ENCODE assay signal across 9 cellular contexts in the genomic region with DNA sequence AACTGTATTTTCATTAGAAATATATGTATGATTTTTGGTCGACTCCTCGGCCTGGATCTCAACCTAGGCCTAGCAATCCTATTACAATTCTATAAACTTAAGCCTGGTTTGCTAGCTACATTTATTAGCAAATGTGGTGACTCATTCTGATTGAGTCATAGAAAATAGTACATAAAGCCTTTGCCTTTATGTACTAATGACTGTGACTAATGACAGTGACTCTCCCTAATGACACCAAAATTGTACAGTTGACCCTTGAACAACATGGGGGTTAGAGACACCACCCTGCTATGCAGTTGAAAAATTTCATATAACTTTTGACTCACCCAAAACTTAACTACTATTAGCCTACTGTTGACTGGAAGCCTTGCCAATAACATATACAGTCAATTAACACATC.
DNase-seq lines count a peak whose midpoint lies in the region; ATAC-seq, FAIRE-seq and TF ChIP-seq lines count a peak whose summit lies in the region.
"Had no signal": no experiment of that assay in that cellular context is flagged by ENCODE, and none has a peak within 500 bp of the region (broad histone marks: within the 10 kb centered on the region; RNA-seq: fewer than 3 reads in every experiment).

No MANE protein-coding gene starts in this region.

- CTCF ChIA-PET in A549 (lab: Yijun Ruan, JAX) = no interaction called here
- CTCF ChIA-PET in GM10248 (lab: Yijun Ruan, JAX) = no interaction called here

- no peak for TF ChIP-seq EP300 in A549 (IDR thresholded peaks at IDR 0.05)

- DNase-seq in A549 (ENCODE audit: low read depth in 1 of 2, low spot score in 1 of 2) (peak; percentile 44 to 70), HCEC 1CT (peak; percentile 93), T1000 (lab: John Stamatoyannopoulos, UW) (peak; percentile 21), fibroblast of the aortic adventitia (ENCODE audit: low read depth) (peak; percentile 45), GM10248 (ENCODE audit: extremely low spot score) (no peak)

- H3K4me3 ChIP-seq in A549 (no peak overlapping the region), fibroblast of the aortic adventitia (ENCODE audit: low read depth, low read length) (no peak overlapping the region)
- H3K4me3 ChIP-seq: BLaER1 had no signal

- TF ChIP-seq CTCF in A549 (IDR thresholded peaks at IDR 0.05) (no peak), fibroblast of the aortic adventitia (IDR thresholded peaks at IDR 0.05; ENCODE audit: insufficient read depth, low read length) (no peak), GM10248 (IDR thresholded peaks at IDR 0.05; ENCODE audit: control extremely low read depth, extremely low read depth, low read depth, missing control alignments) (no peak)

- TF ChIP-seq POLR2A in A549 (IDR thresholded peaks at IDR 0.05; ENCODE audit: low read length) = no peak

- 32% methylated on average over 2 of the region's 2 CpGs for WGBS in A549 (ENCODE audit: missing lambda C conversion rate)

- POLR2A ChIA-PET in A549 (lab: Yijun Ruan, JAX) = no interaction called here
- POLR2A ChIA-PET in GM10248 (lab: Yijun Ruan, JAX) = no interaction called here

- H3K4me2 ChIP-seq in A549 = peak overlapping the region; percentile 56
- H3K4me2 ChIP-seq: BLaER1 had no signal

- H3K27ac ChIP-seq in A549 = peak overlapping the region in 1 of 2 experiments; percentile 21; a peak in 2 of 6 replicates
- H3K27ac ChIP-seq: BLaER1 had no signal

- no peak for TF ChIP-seq RAD21 in A549 (conservative IDR thresholded peaks at IDR 0.05 in 1 of 2, IDR thresholded peaks at IDR 0.05 in 1 of 2)

- H3K9me3 ChIP-seq in A549 = peaks cover 5% of the 10 kb centered on the region; the same call in 1 of the 3 replicates

- peaks cover 15% of the 10 kb centered on the region for H3K4me1 ChIP-seq in A549

- ATAC-seq in A549 (peak; percentile 50 to 76; a peak in 5 of 6 replicates), HG02798 (IDR thresholded peaks at IDR 0.05; ENCODE audit: poor library complexity, unreplicated experiment) (no peak), GM21619 (IDR thresholded peaks at IDR 0.05; ENCODE audit: unreplicated experiment) (no peak), GM21447 (IDR thresholded peaks at IDR 0.05; ENCODE audit: unreplicated experiment) (no peak)

- no peak for FAIRE-seq in A549 (lab: Jason Lieb, UNC)

TF ChIP-seq in A549, 52 proteins besides CTCF, POLR2A, EP300 and RAD21:
- TF ChIP-seq CBX8 (IDR thresholded peaks at IDR 0.05) (no peak), PBX3 (IDR thresholded peaks at IDR 0.05) (no peak), GATA3 (IDR thresholded peaks at IDR 0.05; ENCODE audit: borderline replicate concordance) (peak; percentile 58; the same call in 1 of the 2 replicates), MAFK (IDR thresholded peaks at IDR 0.05; ENCODE audit: partially characterized antibody) (no peak), MAX (IDR thresholded peaks at IDR 0.05) (no peak), NR3C1 (IDR thresholded peaks at IDR 0.05) (no peak), MAZ (IDR thresholded peaks at IDR 0.05; ENCODE audit: borderline replicate concordance, low read depth, low read length) (no peak), FOSL2 (IDR thresholded peaks at IDR 0.05) (peak; percentile 91), FOSL2 (CRISPR knock-in tag; IDR thresholded peaks at IDR 0.05) (peak; percentile 97), KDM5A (IDR thresholded peaks at IDR 0.05) (no peak), HOXA7 (CRISPR knock-in tag; IDR thresholded peaks at IDR 0.05) (no peak), HOXB13 (CRISPR knock-in tag; IDR thresholded peaks at IDR 0.05; ENCODE audit: low read depth) (no peak), RARB (CRISPR knock-in tag; IDR thresholded peaks at IDR 0.05) (0 out of 2 replicates have a peak, but pooled peaks have one; percentile 34), JUNB (IDR thresholded peaks at IDR 0.05) (peak; percentile 88), HOXB5 (CRISPR knock-in tag; IDR thresholded peaks at IDR 0.05) (no peak), CEBPB (IDR thresholded peaks at IDR 0.05) (peak in 1 of 2 experiments; percentile 59; a peak in 2 of 4 replicates), CHD2 (IDR thresholded peaks at IDR 0.05; ENCODE audit: low read length, partially characterized antibody) (no peak), JUN (IDR thresholded peaks at IDR 0.05) (0 out of 5 replicates have a peak, but pooled peaks of 1 of the 2 experiments have one; percentile 24)
- TF ChIP-seq, protein P1, sequence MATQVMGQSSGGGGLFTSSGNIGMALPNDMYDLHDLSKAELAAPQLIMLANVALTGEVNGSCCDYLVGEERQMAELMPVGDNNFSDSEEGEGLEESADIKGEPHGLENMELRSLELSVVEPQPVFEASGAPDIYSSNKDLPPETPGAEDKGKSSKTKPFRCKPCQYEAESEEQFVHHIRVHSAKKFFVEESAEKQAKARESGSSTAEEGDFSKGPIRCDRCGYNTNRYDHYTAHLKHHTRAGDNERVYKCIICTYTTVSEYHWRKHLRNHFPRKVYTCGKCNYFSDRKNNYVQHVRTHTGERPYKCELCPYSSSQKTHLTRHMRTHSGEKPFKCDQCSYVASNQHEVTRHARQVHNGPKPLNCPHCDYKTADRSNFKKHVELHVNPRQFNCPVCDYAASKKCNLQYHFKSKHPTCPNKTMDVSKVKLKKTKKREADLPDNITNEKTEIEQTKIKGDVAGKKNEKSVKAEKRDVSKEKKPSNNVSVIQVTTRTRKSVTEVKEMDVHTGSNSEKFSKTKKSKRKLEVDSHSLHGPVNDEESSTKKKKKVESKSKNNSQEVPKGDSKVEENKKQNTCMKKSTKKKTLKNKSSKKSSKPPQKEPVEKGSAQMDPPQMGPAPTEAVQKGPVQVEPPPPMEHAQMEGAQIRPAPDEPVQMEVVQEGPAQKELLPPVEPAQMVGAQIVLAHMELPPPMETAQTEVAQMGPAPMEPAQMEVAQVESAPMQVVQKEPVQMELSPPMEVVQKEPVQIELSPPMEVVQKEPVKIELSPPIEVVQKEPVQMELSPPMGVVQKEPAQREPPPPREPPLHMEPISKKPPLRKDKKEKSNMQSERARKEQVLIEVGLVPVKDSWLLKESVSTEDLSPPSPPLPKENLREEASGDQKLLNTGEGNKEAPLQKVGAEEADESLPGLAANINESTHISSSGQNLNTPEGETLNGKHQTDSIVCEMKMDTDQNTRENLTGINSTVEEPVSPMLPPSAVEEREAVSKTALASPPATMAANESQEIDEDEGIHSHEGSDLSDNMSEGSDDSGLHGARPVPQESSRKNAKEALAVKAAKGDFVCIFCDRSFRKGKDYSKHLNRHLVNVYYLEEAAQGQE (IDR thresholded peaks at IDR 0.05) = no peak

Comparison
In these comparisons a context has a peak if more than half of its experiments do, and no peak if none do; other contexts are left out.
1. ATAC-seq: peak in A549 (2 of 2); none in HG02798 (single experiment), GM21619 (single experiment) and GM21447 (single experiment).